ENCODE assay signal across 15 cellular contexts in the genomic region with DNA sequence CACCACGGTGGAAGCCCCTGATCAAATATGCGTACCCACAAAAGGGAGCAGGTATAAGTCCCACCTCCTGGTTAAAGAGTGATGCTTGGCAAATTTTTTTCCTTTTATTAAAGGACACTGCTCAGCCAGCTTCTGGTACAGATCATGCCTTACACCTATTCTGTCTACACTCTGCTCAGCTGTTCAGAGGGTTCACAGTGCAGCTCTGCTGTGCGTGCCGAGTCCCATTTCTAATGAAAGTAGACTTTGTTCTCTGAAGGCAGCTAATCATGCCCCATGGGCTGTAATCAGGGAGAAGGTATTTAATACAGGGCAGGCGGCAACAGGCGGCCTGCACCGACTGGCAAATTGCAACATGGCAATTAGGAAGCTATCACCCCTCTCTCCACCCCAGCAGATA. TPM values are rescaled to one million over a fixed set of nuclear protein-coding genes. Genes with fewer than 3 reads are reported as not detected.
DNase-seq lines count a peak whose midpoint lies in the region; ATAC-seq and TF ChIP-seq lines count a peak whose summit lies in the region.
"Had no signal": no experiment of that assay in that cellular context is flagged by ENCODE, and none has a peak within 500 bp of the region (broad histone marks: within the 10 kb centered on the region; RNA-seq: fewer than 3 reads in every experiment).

No MANE protein-coding gene starts in this region.

- no peaks in the 10 kb centered on the region for H3K27me3 ChIP-seq in smooth muscle cell (ENCODE audit: low read depth)
- H3K27me3 ChIP-seq: cardiac muscle cell, tibial artery had no signal

- no peak overlapping the region for H3K4me3 ChIP-seq in smooth muscle cell
- H3K4me3 ChIP-seq: cardiac muscle cell, PC-9, tibial artery had no signal

- POLR2A ChIA-PET in activated CD4-positive, alpha-beta memory T cell treated with anti-CD3 and anti-CD28 coated beads, Interleukin-2, amount 10 ng/mL, durations not matched to agents 7 days and 5 days (lab: Charles Lee) = interaction anchor here (0.9 kb wide), 1 partner anchor 16 kb away, joined by 3 read pairs; no protein-coding TSS in a partner anchor
- POLR2A ChIA-PET in activated CD4-positive, alpha-beta memory T cell treated with anti-CD3 and anti-CD28 coated beads for 36 hours (lab: Charles Lee) = interaction anchor here (1.0 kb wide), 1 partner anchor 13 kb away, joined by 3 read pairs; no protein-coding TSS in a partner anchor

- H3K4me3 Mint-ChIP-seq in activated CD4-positive, alpha-beta memory T cell treated with anti-CD3 and anti-CD28 coated beads, Interleukin-2, amount 10 ng/mL, durations not matched to agents 7 days and 5 days = no peak overlapping the region
- H3K4me3 Mint-ChIP-seq in activated CD4-positive, alpha-beta memory T cell treated with anti-CD3 and anti-CD28 coated beads for 36 hours = no peak overlapping the region

- no peaks in the 10 kb centered on the region for H4K20me1 ChIP-seq in smooth muscle cell (ENCODE audit: low read depth)

- H3K9me3 ChIP-seq in smooth muscle cell (replicated peaks; ENCODE audit: low read depth) = no peaks in the 10 kb centered on the region
- H3K9me3 ChIP-seq: SK-N-SH, tibial artery had no signal

- no peaks in the 10 kb centered on the region for H3K36me3 ChIP-seq in smooth muscle cell (ENCODE audit: low read depth)

- no peaks in the 10 kb centered on the region for H3K27me3 Mint-ChIP-seq in activated CD4-positive, alpha-beta memory T cell treated with anti-CD3 and anti-CD28 coated beads, Interleukin-2, amount 10 ng/mL, durations not matched to agents 7 days and 5 days
- H3K27me3 Mint-ChIP-seq in activated CD4-positive, alpha-beta memory T cell treated with anti-CD3 and anti-CD28 coated beads for 36 hours = no peaks in the 10 kb centered on the region

- H3K4me1 ChIP-seq in smooth muscle cell (ENCODE audit: low read depth) = peaks cover 28% of the 10 kb centered on the region

- H3K4me1 Mint-ChIP-seq in activated CD4-positive, alpha-beta memory T cell treated with anti-CD3 and anti-CD28 coated beads, Interleukin-2, amount 10 ng/mL, durations not matched to agents 7 days and 5 days = peaks cover 26% of the 10 kb centered on the region
- H3K4me1 Mint-ChIP-seq in activated CD4-positive, alpha-beta memory T cell treated with anti-CD3 and anti-CD28 coated beads for 36 hours (ENCODE audit: low read depth) = peaks cover 25% of the 10 kb centered on the region

- ATAC-seq in HG03039 (IDR thresholded peaks at IDR 0.05; ENCODE audit: unreplicated experiment) (no peak), HG03520 (IDR thresholded peaks at IDR 0.05; ENCODE audit: unreplicated experiment) (no peak), HG03045 (IDR thresholded peaks at IDR 0.05; ENCODE audit: unreplicated experiment) (no peak)

- peak overlapping the region; percentile 14 for H3K27ac Mint-ChIP-seq in activated CD4-positive, alpha-beta memory T cell treated with anti-CD3 and anti-CD28 coated beads, Interleukin-2, amount 10 ng/mL, durations not matched to agents 7 days and 5 days
- no peak overlapping the region for H3K27ac Mint-ChIP-seq in activated CD4-positive, alpha-beta memory T cell treated with anti-CD3 and anti-CD28 coated beads for 36 hours

- CTCF ChIA-PET in activated CD4-positive, alpha-beta memory T cell treated with anti-CD3 and anti-CD28 coated beads, Interleukin-2, amount 10 ng/mL, durations not matched to agents 7 days and 5 days (lab: Charles Lee) = interaction anchor here (1.0 to 5.5 kb wide), 2 partner anchors 13 to 23 kb away, joined by 5 to 35 read pairs; partner anchors contain the start of genes POLR1C and YIPF3
- CTCF ChIA-PET in activated CD4-positive, alpha-beta memory T cell treated with anti-CD3 and anti-CD28 coated beads for 36 hours (lab: Charles Lee) = interaction anchor here (2.7 to 4.5 kb wide), 2 partner anchors 12 to 264 kb away, joined by 7 to 40 read pairs; partner anchors contain the start of gene DNPH1

- no peak overlapping the region for H3K4me2 ChIP-seq in smooth muscle cell
- H3K4me2 ChIP-seq: PC-9, SK-N-SH had no signal

- TF ChIP-seq CTCF in smooth muscle cell (IDR thresholded peaks at IDR 0.05; ENCODE audit: borderline replicate concordance, insufficient read depth, poor library complexity, severe bottlenecking) = no peak

- H3K79me2 ChIP-seq in smooth muscle cell (ENCODE audit: low read depth) = peaks cover 7% of the 10 kb centered on the region

- no peak overlapping the region for H2AFZ ChIP-seq in smooth muscle cell (ENCODE audit: low read depth)
- H2AFZ ChIP-seq: PC-9 had no signal

- H3F3A ChIP-seq in smooth muscle cell (ENCODE audit: low read depth) = no peaks in the 10 kb centered on the region

- 78% methylated on average over 7 of the region's 7 CpGs for WGBS in smooth muscle cell (ENCODE audit: low lambda C conversion rate)

- DNase-seq in activated CD4-positive, alpha-beta memory T cell treated with anti-CD3 and anti-CD28 coated beads, Interleukin-2, amount 10 ng/mL, durations not matched to agents 7 days and 5 days = no peak
- DNase-seq in activated CD4-positive, alpha-beta memory T cell treated with anti-CD3 and anti-CD28 coated beads for 36 hours = no peak
- DNase-seq in islet precursor cell = peak; percentile 52
- DNase-seq in smooth muscle cell (lab: John Stamatoyannopoulos, UW; ENCODE audit: unreplicated experiment) = no peak
- DNase-seq: NCI-H1436, NCI-H82, PC-9, SK-N-SH, tibial artery had no signal

- H3K27ac ChIP-seq in angular gyrus (ENCODE audit: low read depth, low read length) = peak overlapping the region; percentile 92
- peak overlapping the region; percentile 15 for H3K27ac ChIP-seq in smooth muscle cell (ENCODE audit: low read depth)
- H3K27ac ChIP-seq: cardiac muscle cell, PC-9, tibial artery had no signal

- peaks cover 2% of the 10 kb centered on the region for H3K36me3 Mint-ChIP-seq in activated CD4-positive, alpha-beta memory T cell treated with anti-CD3 and anti-CD28 coated beads, Interleukin-2, amount 10 ng/mL, durations not matched to agents 7 days and 5 days (ENCODE audit: low read depth)
- peaks cover 2% of the 10 kb centered on the region for H3K36me3 Mint-ChIP-seq in activated CD4-positive, alpha-beta memory T cell treated with anti-CD3 and anti-CD28 coated beads for 36 hours

- H3K9me3 Mint-ChIP-seq in activated CD4-positive, alpha-beta memory T cell treated with anti-CD3 and anti-CD28 coated beads, Interleukin-2, amount 10 ng/mL, durations not matched to agents 7 days and 5 days = no peaks in the 10 kb centered on the region
- no peaks in the 10 kb centered on the region for H3K9me3 Mint-ChIP-seq in activated CD4-positive, alpha-beta memory T cell treated with anti-CD3 and anti-CD28 coated beads for 36 hours

- H3K9ac ChIP-seq in smooth muscle cell (ENCODE audit: low read depth) = no peak overlapping the region
- H3K9ac ChIP-seq: SK-N-SH had no signal

- intact Hi-C loops in activated CD4-positive, alpha-beta memory T cell treated with anti-CD3 and anti-CD28 coated beads for 36 hours (cut with micrococcal nuclease) = no loop called here

RNA-seq across cellular contexts. Expression of gene LRRC73, which starts 16.3 kb away (rescaled TPM):
- total RNA-seq in activated CD4-positive, alpha-beta memory T cell treated with anti-CD3 and anti-CD28 coated beads, Interleukin-2, amount 10 ng/mL, durations not matched to agents 7 days and 5 days = under 1 TPM; 0.23 to 0.25 TPM
- total RNA-seq in activated CD4-positive, alpha-beta memory T cell treated with anti-CD3 and anti-CD28 coated beads for 36 hours = under 1 TPM in 1 of 2 experiments, not detected in 1; 0.12 TPM
- 0.09 and 2.1 TPM in 2 replicates for total RNA-seq in smooth muscle cell
- polyA plus RNA-seq in smooth muscle cell = 1.8 and 2.2 TPM in 2 replicates

RNA-seq across cellular contexts. Expression of gene TJAP1, which starts 16.5 kb away (rescaled TPM):
- total RNA-seq in activated CD4-positive, alpha-beta memory T cell treated with anti-CD3 and anti-CD28 coated beads, Interleukin-2, amount 10 ng/mL, durations not matched to agents 7 days and 5 days = 10 to 100 TPM; 34.7 to 36.6 TPM
- total RNA-seq in activated CD4-positive, alpha-beta memory T cell treated with anti-CD3 and anti-CD28 coated beads for 36 hours = 10 to 100 TPM; 30.5 to 36.2 TPM
- 9.3 and 25.5 TPM in 2 replicates for total RNA-seq in smooth muscle cell
- 13.5 and 15.3 TPM in 2 replicates for polyA plus RNA-seq in smooth muscle cell

RNA-seq across cellular contexts. Expression of gene YIPF3, which starts 22.9 kb away (rescaled TPM):
- 10 to 100 TPM; 71.5 to 77.4 TPM for total RNA-seq in activated CD4-positive, alpha-beta memory T cell treated with anti-CD3 and anti-CD28 coated beads, Interleukin-2, amount 10 ng/mL, durations not matched to agents 7 days and 5 days
- 10 to 100 TPM; 38.3 to 39.3 TPM for total RNA-seq in activated CD4-positive, alpha-beta memory T cell treated with anti-CD3 and anti-CD28 coated beads for 36 hours
- total RNA-seq in smooth muscle cell = 145 and 199 TPM in 2 replicates
- polyA plus RNA-seq in smooth muscle cell = 181 and 182 TPM in 2 replicates

RNA-seq across cellular contexts. Expression of gene POLR1C, which starts 23.1 kb away (rescaled TPM):
- total RNA-seq in activated CD4-positive, alpha-beta memory T cell treated with anti-CD3 and anti-CD28 coated beads, Interleukin-2, amount 10 ng/mL, durations not matched to agents 7 days and 5 days = 10 to 100 TPM; 24.1 to 24.3 TPM
- total RNA-seq in activated CD4-positive, alpha-beta memory T cell treated with anti-CD3 and anti-CD28 coated beads for 36 hours = 10 to 100 TPM; 46.8 to 49.5 TPM
- total RNA-seq in smooth muscle cell = 27.0 and 33.4 TPM in 2 replicates
- 21.0 and 39.8 TPM in 2 replicates for polyA plus RNA-seq in smooth muscle cell

RNA-seq across cellular contexts. Expression of gene DLK2, which starts 38.5 kb away (rescaled TPM):
- total RNA-seq in activated CD4-positive, alpha-beta memory T cell treated with anti-CD3 and anti-CD28 coated beads, Interleukin-2, amount 10 ng/mL, durations not matched to agents 7 days and 5 days = under 1 TPM; 0.18 to 0.50 TPM
- total RNA-seq in activated CD4-positive, alpha-beta memory T cell treated with anti-CD3 and anti-CD28 coated beads for 36 hours = 1 to 10 TPM; 1.6 TPM
- total RNA-seq in smooth muscle cell = 0.27 and 2.0 TPM in 2 replicates
- 3.7 and 3.8 TPM in 2 replicates for polyA plus RNA-seq in smooth muscle cell
- total RNA-seq: mesenteric fat pad had no signal
